Comparison of ENCODE assay signal across 26 cellular contexts in the genomic region with DNA sequence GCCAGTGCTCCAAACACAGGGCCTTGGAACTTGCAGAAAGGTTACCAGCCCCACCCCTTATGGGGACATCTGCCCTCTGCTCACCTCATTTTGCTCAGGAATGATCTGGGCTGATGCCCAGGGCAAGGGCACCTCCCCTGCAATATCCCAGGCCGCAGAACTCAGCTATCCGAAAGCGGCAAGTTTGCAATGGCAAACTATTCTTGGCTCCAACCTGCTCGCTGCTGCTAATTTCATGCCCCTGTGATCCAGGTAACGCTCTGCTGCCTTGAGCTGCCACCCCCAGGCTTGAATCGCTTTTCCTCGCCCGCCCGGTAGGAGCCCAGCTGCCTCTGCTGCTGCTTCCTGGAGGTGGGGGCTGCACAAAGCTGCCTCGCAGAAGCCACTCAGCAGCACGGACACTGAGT. TPM values are rescaled to one million over a fixed set of nuclear protein-coding genes. Genes with fewer than 3 reads are reported as not detected.
DNase-seq lines count a peak whose midpoint lies in the region; ATAC-seq and TF ChIP-seq lines count a peak whose summit lies in the region.
"Had no signal": no experiment of that assay in that cellular context is flagged by ENCODE, and none has a peak within 500 bp of the region (broad histone marks: within the 10 kb centered on the region; RNA-seq: fewer than 3 reads in every experiment).

No MANE protein-coding gene starts in this region.

- H3K4me1 ChIP-seq in Caco-2 = peaks cover 92% of the 10 kb centered on the region
- H3K4me1 ChIP-seq in iPS-15b (ENCODE audit: control insufficient read depth, insufficient read depth, low read length) = peaks cover 8% of the 10 kb centered on the region
- H3K4me1 ChIP-seq in mucosa of descending colon (ENCODE audit: low read depth) = peaks cover 7% of the 10 kb centered on the region
- H3K4me1 ChIP-seq in naive thymus-derived CD4-positive, alpha-beta T cell (ENCODE audit: control insufficient read depth in 2 of 2, insufficient read depth in 2 of 2, low read length in 2 of 2) = no peaks in the 10 kb centered on the region
- H3K4me1 ChIP-seq: gastrocnemius medialis, left ventricle myocardium inferior, uterus had no signal

- POLR2A ChIA-PET in Caco-2 (lab: Charles Lee) = no interaction called here
- POLR2A ChIA-PET in naive thymus-derived CD4-positive, alpha-beta T cell (lab: Charles Lee) = no interaction called here

- H3K27ac Mint-ChIP-seq in Caco-2 (ENCODE audit: unreplicated experiment) = peak overlapping the region; percentile 93
- no peak overlapping the region for H3K27ac Mint-ChIP-seq in naive thymus-derived CD4-positive, alpha-beta T cell
- H3K27ac Mint-ChIP-seq: HFFc6 had no signal

- no peaks in the 10 kb centered on the region for H3K9me3 Mint-ChIP-seq in Caco-2 (ENCODE audit: unreplicated experiment)
- no peaks in the 10 kb centered on the region for H3K9me3 Mint-ChIP-seq in naive thymus-derived CD4-positive, alpha-beta T cell
- H3K9me3 Mint-ChIP-seq: brain, CD14-positive monocyte, HFFc6 had no signal

- H3K27me3 ChIP-seq in Caco-2 (replicated peaks; ENCODE audit: control insufficient read depth, insufficient read depth, low read length) (no peaks in the 10 kb centered on the region), iPS-15b (ENCODE audit: control insufficient read depth, insufficient read depth, low read length) (no peaks in the 10 kb centered on the region)
- H3K27me3 ChIP-seq in naive thymus-derived CD4-positive, alpha-beta T cell (ENCODE audit: control insufficient read depth in 2 of 2, insufficient read depth in 2 of 2, low read length in 2 of 2) = no peaks in the 10 kb centered on the region
- H3K27me3 ChIP-seq: esophagus squamous epithelium, gastrocnemius medialis, uterus had no signal

- no peak overlapping the region for H3K4me3 ChIP-seq in Caco-2 (ENCODE audit: low read depth, low read length)
- no peak overlapping the region for H3K4me3 ChIP-seq in iPS-15b (ENCODE audit: low read depth, low read length)
- H3K4me3 ChIP-seq in mucosa of descending colon = no peak overlapping the region
- no peak overlapping the region for H3K4me3 ChIP-seq in naive thymus-derived CD4-positive, alpha-beta T cell (ENCODE audit: low read length)
- H3K4me3 ChIP-seq: esophagus squamous epithelium, gastrocnemius medialis, left ventricle myocardium inferior, uterus had no signal

- TF ChIP-seq CTCF in Caco-2 (IDR thresholded peaks at IDR 0.05; ENCODE audit: insufficient read depth in 1 of 2, low read depth in 1 of 2, low read length in 1 of 2, severe bottlenecking in 1 of 2, unreplicated experiment in 1 of 2) (no peak), mucosa of descending colon (IDR thresholded peaks at IDR 0.05) (no peak)

- H3K4me3 Mint-ChIP-seq in Caco-2 (ENCODE audit: unreplicated experiment) = no peak overlapping the region
- no peak overlapping the region for H3K4me3 Mint-ChIP-seq in naive thymus-derived CD4-positive, alpha-beta T cell
- H3K4me3 Mint-ChIP-seq: brain, CD14-positive monocyte, HFFc6 had no signal

- DNase-seq in Caco-2 = no peak
- DNase-seq in NCI-H1694 treated with DMSO at 0.1 percent for 48 hours (lab: John Stamatoyannopoulos, UW) = peak; percentile 85
- peak in 1 of 3 donors; percentile 39 for DNase-seq in mucosa of descending colon
- no peak for DNase-seq in naive thymus-derived CD4-positive, alpha-beta T cell
- DNase-seq in C1 segment of cervical spinal cord (lab: John Stamatoyannopoulos, UW) = no peak
- no peak for DNase-seq in activated CD8-positive, alpha-beta memory T cell treated with anti-CD3 and anti-CD28 coated beads, Interleukin-2, amount 50 U/mL, for 4 hours
- DNase-seq: activated CD4-positive, alpha-beta T cell treated with anti-CD3 and anti-CD28 coated beads, Interleukin-2, amount 50 U/mL, for 48 hours; activated CD4-positive, CD25-positive, alpha-beta regulatory T cell; activated effector memory CD4-positive, alpha-beta T cell treated with Interleukin-2 at 50 U/mL for 16 hours; effector memory CD4-positive, alpha-beta T cell; esophagus squamous epithelium; gastrocnemius medialis; GF-D8; HFFc6; Kasumi-1; left ventricle myocardium inferior; NCI-H1092; NCI-H2029; NCI-H524 treated with DMSO at 0.1 percent for 48 hours; T-helper 9 cell; uterus had no signal

- no TSS peak for BruUV-seq in Caco-2 (replicated peaks; lab: Mats Ljungman, UMichigan)

- intact Hi-C loops in Caco-2 (cut with micrococcal nuclease; ENCODE audit: unreplicated experiment) (no loop called here), mucosa of descending colon (cut with DNase I, micrococcal nuclease) (no loop called here)
- intact Hi-C loops in naive thymus-derived CD4-positive, alpha-beta T cell (cut with micrococcal nuclease) = no loop called here

- CTCF ChIA-PET in Caco-2 (lab: Charles Lee) = interaction anchor here (5.4 kb wide), 1 partner anchor 18 kb away, joined by 38 read pairs; the partner anchor contains the start of gene SLC29A3
- CTCF ChIA-PET in naive thymus-derived CD4-positive, alpha-beta T cell (lab: Charles Lee) = no interaction called here

- no peaks in the 10 kb centered on the region for H3K27me3 Mint-ChIP-seq in Caco-2 (ENCODE audit: insufficient read depth, unreplicated experiment)
- no peaks in the 10 kb centered on the region for H3K27me3 Mint-ChIP-seq in naive thymus-derived CD4-positive, alpha-beta T cell
- H3K27me3 Mint-ChIP-seq: brain, progenitor cell of endocrine pancreas had no signal

- H3K4me1 Mint-ChIP-seq in Caco-2 (ENCODE audit: low read depth, unreplicated experiment) = peaks cover 68% of the 10 kb centered on the region
- H3K4me1 Mint-ChIP-seq in naive thymus-derived CD4-positive, alpha-beta T cell = peaks cover 0 to 19% (median 3%) of the 10 kb centered on the region in 7 donors

- peak overlapping the region; percentile 54 for H3K9ac ChIP-seq in iPS-15b (ENCODE audit: low read depth, low read length)

- no peak overlapping the region for H3K27ac ChIP-seq in naive thymus-derived CD4-positive, alpha-beta T cell (ENCODE audit: low read depth, low read length)
- H3K27ac ChIP-seq: esophagus squamous epithelium, gastrocnemius medialis, left ventricle myocardium inferior, uterus had no signal

- H3K36me3 Mint-ChIP-seq in Caco-2 (ENCODE audit: insufficient read depth, unreplicated experiment) = peaks cover 20% of the 10 kb centered on the region
- peaks cover 0 to 37% (median 4%) of the 10 kb centered on the region in 5 donors for H3K36me3 Mint-ChIP-seq in naive thymus-derived CD4-positive, alpha-beta T cell
- H3K36me3 Mint-ChIP-seq: brain had no signal

- no peaks in the 10 kb centered on the region for H3K9me3 ChIP-seq in Caco-2
- no peaks in the 10 kb centered on the region for H3K9me3 ChIP-seq in iPS-15b (ENCODE audit: control insufficient read depth, insufficient read depth, low read length)
- H3K9me3 ChIP-seq in mucosa of descending colon = no peaks in the 10 kb centered on the region
- H3K9me3 ChIP-seq in naive thymus-derived CD4-positive, alpha-beta T cell (ENCODE audit: control insufficient read depth in 2 of 3, low read length in 3 of 3) = no peaks in the 10 kb centered on the region
- H3K9me3 ChIP-seq: esophagus squamous epithelium, gastrocnemius medialis, left ventricle myocardium inferior, uterus had no signal

- no peaks in the 10 kb centered on the region; the same call in 1 of the 2 replicates for H3K36me3 ChIP-seq in Caco-2 (ENCODE audit: control insufficient read depth, insufficient read depth, low read length)
- no peaks in the 10 kb centered on the region for H3K36me3 ChIP-seq in iPS-15b (ENCODE audit: control insufficient read depth, insufficient read depth, low read length)
- H3K36me3 ChIP-seq in mucosa of descending colon (ENCODE audit: low read depth) = no peaks in the 10 kb centered on the region
- peaks cover 0 to 15% (median 0%) of the 10 kb centered on the region in 3 experiments for H3K36me3 ChIP-seq in naive thymus-derived CD4-positive, alpha-beta T cell (ENCODE audit: control insufficient read depth in 2 of 3, insufficient read depth in 3 of 3, low read length in 3 of 3)
- H3K36me3 ChIP-seq: gastrocnemius medialis, uterus had no signal

- peak; percentile 75 for ATAC-seq in mucosa of descending colon
- ATAC-seq in naive thymus-derived CD4-positive, alpha-beta T cell = no peak
- ATAC-seq in HG02885 (IDR thresholded peaks at IDR 0.05; ENCODE audit: poor library complexity, unreplicated experiment) = no peak
- ATAC-seq: gastrocnemius medialis had no signal

RNA-seq across cellular contexts. Expression of gene SLC29A3, which starts 18.2 kb away (rescaled TPM):
- total RNA-seq in Caco-2 (2022) (18.3 and 20.7 TPM in 2 replicates), mucosa of descending colon (1 to 10 TPM; 6.0 to 6.4 (median 6.3) TPM)
- 1 to 10 TPM; 3.5 to 7.2 (median 5.1) TPM for total RNA-seq in naive thymus-derived CD4-positive, alpha-beta T cell
- 10 to 100 TPM in 1 of 2 donors, 1 to 10 TPM in 1; 4.8 to 11.2 TPM for polyA plus RNA-seq in naive thymus-derived CD4-positive, alpha-beta T cell

RNA-seq across cellular contexts. Expression of gene CDH23, which starts 59.5 kb away (rescaled TPM):
- total RNA-seq in Caco-2 (2022) = 0.34 and 1.0 TPM in 2 replicates
- total RNA-seq in mucosa of descending colon = 1 to 10 TPM; 1.8 to 3.6 (median 3.0) TPM
- total RNA-seq in naive thymus-derived CD4-positive, alpha-beta T cell = 10 to 100 TPM in 2 of 5 experiments, 1 to 10 TPM in 3; 3.5 to 18.3 (median 8.1) TPM
- 1 to 10 TPM; 1.1 to 4.1 TPM for polyA plus RNA-seq in naive thymus-derived CD4-positive, alpha-beta T cell
